25 cellular contexts compared by ENCODE assay signal in genomic region chr7:151693140-151693539, GRCh38.
"Had no signal": no experiment of that assay in that cellular context is flagged by ENCODE, and none has a peak within 500 bp of the region (broad histone marks: within the 10 kb centered on the region; RNA-seq: fewer than 3 reads in every experiment).

No MANE protein-coding gene starts in this region.

- H3K27me3 ChIP-seq: adrenal gland, ascending aorta, brain microvascular endothelial cell, colonic mucosa, dorsolateral prefrontal cortex, esophagus squamous epithelium, gastrocnemius medialis, ovary, upper lobe of right lung had no signal

- H3K27ac ChIP-seq: adrenal gland, ascending aorta, brain microvascular endothelial cell, colonic mucosa, esophagus squamous epithelium, ovary, upper lobe of right lung had no signal

- H3K36me3 ChIP-seq: adrenal gland, ascending aorta, brain microvascular endothelial cell, colonic mucosa, esophagus squamous epithelium, gastrocnemius medialis, ovary, upper lobe of right lung had no signal

- H3K9me3 ChIP-seq: adrenal gland, ascending aorta, colonic mucosa, esophagus squamous epithelium, gastrocnemius medialis, ovary, upper lobe of right lung had no signal

- H3K4me3 ChIP-seq: adrenal gland, ascending aorta, colonic mucosa, dorsolateral prefrontal cortex, esophagus squamous epithelium, gastrocnemius medialis, lung, ovary, upper lobe of right lung had no signal

- DNase-seq: activated CD4-positive, alpha-beta T cell treated with anti-CD3 and anti-CD28 coated beads for 36 hours; activated CD4-positive, alpha-beta T cell treated with anti-CD3 and anti-CD28 coated beads, Interleukin-2, amount 50 U/mL, for 4 hours; activated CD8-positive, alpha-beta memory T cell treated with anti-CD3 and anti-CD28 coated beads for 24 hours; activated CD8-positive, alpha-beta memory T cell treated with anti-CD3 and anti-CD28 coated beads, Interleukin-2, amount 50 U/mL, for 4 hours; activated naive CD4-positive, alpha-beta T cell; activated T-cell treated with anti-CD3 and anti-CD28 coated beads, Interleukin-2, amount 50 U/mL, for 24 hours; adrenal gland; brain microvascular endothelial cell; colonic mucosa; dorsolateral prefrontal cortex; esophagus squamous epithelium; gastrocnemius medialis; left colon; natural killer cell; small intestine; stimulated activated CD4-positive, alpha-beta T cell treated with anti-CD3 and anti-CD28 coated beads, Interleukin-15, amount 100 ng/mL, for 24 hours; stimulated activated CD4-positive, alpha-beta T cell treated with anti-CD3 and anti-CD28 coated beads, Interleukin-2, amount 100 ng/mL, for 48 hours; stimulated activated naive CD4-positive, alpha-beta T cell; T1000; upper lobe of right lung had no signal

- ATAC-seq: activated CD4-positive, alpha-beta T cell treated with anti-CD3 and anti-CD28 coated beads for 36 hours; activated T-helper 17 cell treated with anti-CD3 and anti-CD28 coated beads, Interleukin-2, amount 50 U/mL, for 72 hours; gastrocnemius medialis; left colon; natural killer cell; sciatic nerve; upper lobe of right lung had no signal
